17 cellular contexts compared by ENCODE assay signal in genomic region chr5:3535414-3536211, GRCh38.
DNase-seq lines count a peak whose midpoint lies in the region; ATAC-seq lines count a peak whose summit lies in the region.
"Had no signal": no experiment of that assay in that cellular context is flagged by ENCODE, and none has a peak within 500 bp of the region (broad histone marks: within the 10 kb centered on the region; RNA-seq: fewer than 3 reads in every experiment).

No MANE protein-coding gene starts in this region.

- ATAC-seq in GM19452 (IDR thresholded peaks at IDR 0.05; ENCODE audit: unreplicated experiment), result no peak

- H3K79me1 ChIP-seq in neuronal stem cell (ENCODE audit: low read depth, low read length), result no peaks in the 10 kb centered on the region

- no peak overlapping the region for H3K23ac ChIP-seq in neuronal stem cell (ENCODE audit: low read depth, low read length, poor library complexity)

- peak overlapping the region; percentile 82 for H2BK15ac ChIP-seq in neuronal stem cell (ENCODE audit: low read length)

- peak; percentile 46 for DNase-seq in H7
- DNase-seq in ecto neural progenitor cell (ENCODE audit: low spot score), result peak; percentile 32
- DNase-seq in neuronal stem cell (ENCODE audit: low spot score), result no peak
- DNase-seq in activated CD4-positive, alpha-beta T cell treated with anti-CD3 and anti-CD28 coated beads, Interleukin-2, amount 50 U/mL, for 4 hours, result no peak
- DNase-seq in activated T-cell treated with anti-CD3 and anti-CD28 coated beads, Interleukin-2, amount 50 U/mL, for 48 hours, result no peak
- DNase-seq: ACHN; BE2C; C1 segment of cervical spinal cord; CD4-positive, CD25-positive, alpha-beta regulatory T cell; CD8-positive, alpha-beta memory T cell; COR-L47; DMS 273 treated with DMSO at 0.1 percent for 48 hours; DMS53; DND-41; GM23248 had no signal

- peak overlapping the region; percentile 19 for H3K4ac ChIP-seq in neuronal stem cell (ENCODE audit: low read length)

- H3K4me3 ChIP-seq in H7 (ENCODE audit: insufficient read depth, low read depth, low read length), result no peak overlapping the region
- no peak overlapping the region for H3K4me3 ChIP-seq in neuronal stem cell (ENCODE audit: low read length in 2 of 2)
- H3K4me3 ChIP-seq: GM23248, HAP-1 had no signal

- H3K27ac ChIP-seq in neuronal stem cell (replicated peaks; ENCODE audit: low read length), result no peak overlapping the region
- H3K27ac ChIP-seq: GM23248 had no signal

- peaks cover 0 to 4% of the 10 kb centered on the region in 2 donors for H3K9me3 ChIP-seq in neuronal stem cell (replicated peaks in 1 of 2; ENCODE audit: control insufficient read depth in 2 of 2, insufficient read depth in 1 of 2, low read depth in 1 of 2, low read length in 2 of 2)
- H3K9me3 ChIP-seq: BE2C, HAP-1 had no signal

- H3K14ac ChIP-seq in neuronal stem cell (ENCODE audit: low read length), result peak overlapping the region; percentile 63

- H4K8ac ChIP-seq in neuronal stem cell (ENCODE audit: low read depth, low read length), result no peak overlapping the region

- no peaks in the 10 kb centered on the region for H3K27me3 ChIP-seq in H7 (ENCODE audit: control insufficient read depth, insufficient read depth, low read length)
- H3K27me3 ChIP-seq in neuronal stem cell (ENCODE audit: control insufficient read depth in 3 of 3, insufficient read depth in 3 of 3, low read depth in 1 of 3, low read length in 3 of 3), result no peaks in the 10 kb centered on the region
- H3K27me3 ChIP-seq: BE2C had no signal

- peak overlapping the region; percentile 47 for H2AK5ac ChIP-seq in neuronal stem cell (ENCODE audit: low read depth, low read length)

- no CpG with 5 or more reads among the region's 60 CpGs for WGBS in neuronal stem cell (ENCODE audit: extremely low coverage in 2 of 2, insufficient read length in 2 of 2, insufficient replicate concordance in 1 of 2), 2 donors

- peaks cover 0 to 2% of the 10 kb centered on the region in 2 donors for H3K4me1 ChIP-seq in neuronal stem cell (ENCODE audit: control insufficient read depth in 2 of 2, insufficient read depth in 1 of 2, low read depth in 1 of 2, low read length in 2 of 2)
- H3K4me1 ChIP-seq: BE2C had no signal

- H4K91ac ChIP-seq in neuronal stem cell (ENCODE audit: low read depth, low read length, poor library complexity), result no peak overlapping the region

- H3K18ac ChIP-seq in neuronal stem cell (ENCODE audit: low read length), result peak overlapping the region; percentile 67

- no peak overlapping the region for H2BK12ac ChIP-seq in neuronal stem cell (ENCODE audit: low read length)

- H3K4me2 ChIP-seq in neuronal stem cell (ENCODE audit: insufficient read depth, low read length, poor library complexity, severe bottlenecking), result no peak overlapping the region

- no peak overlapping the region for H3K9ac ChIP-seq in neuronal stem cell (ENCODE audit: low read depth, low read length, poor library complexity)
- H3K9ac ChIP-seq: GM23248 had no signal

- H2BK120ac ChIP-seq in neuronal stem cell (ENCODE audit: low read depth, low read length), result no peak overlapping the region

- H3K36me3 ChIP-seq in H7 (replicated peaks; ENCODE audit: control insufficient read depth, insufficient read depth, low read length) (no peaks in the 10 kb centered on the region), neuronal stem cell (replicated peaks in 1 of 2; ENCODE audit: control insufficient read depth in 2 of 2, insufficient read depth in 2 of 2, low read length in 2 of 2) (no peaks in the 10 kb centered on the region)
- H3K36me3 ChIP-seq: BE2C, HAP-1 had no signal

- H2BK5ac ChIP-seq in neuronal stem cell (ENCODE audit: low read length), result no peak overlapping the region

- no peak overlapping the region for H2AFZ ChIP-seq in neuronal stem cell (ENCODE audit: low read length)
- H2AFZ ChIP-seq: GM23248 had no signal

Comparison
In these comparisons a context has a peak if more than half of its experiments do, and no peak if none do; other contexts are left out.
1. DNase-seq: peak in H7 (single experiment) and ecto neural progenitor cell (single experiment); none in neuronal stem cell (single experiment), activated CD4-positive, alpha-beta T cell treated with anti-CD3 and anti-CD28 coated beads, Interleukin-2, amount 50 U/mL, for 4 hours (0 of 2) and activated T-cell treated with anti-CD3 and anti-CD28 coated beads, Interleukin-2, amount 50 U/mL, for 48 hours (0 of 2).